Comparison of ENCODE assay signal across 22 cellular contexts in genomic region chr14:98695809-98696208, GRCh38.
DNase-seq lines count a peak whose midpoint lies in the region; ATAC-seq and TF ChIP-seq lines count a peak whose summit lies in the region.
"Had no signal": no experiment of that assay in that cellular context is flagged by ENCODE, and none has a peak within 500 bp of the region (broad histone marks: within the 10 kb centered on the region; RNA-seq: fewer than 3 reads in every experiment).

No MANE protein-coding gene starts in this region.

- no peak overlapping the region for H3K9ac ChIP-seq in OCI-LY3 (ENCODE audit: low read length)
- H3K9ac ChIP-seq: BLaER1 had no signal

- H3K4me1 ChIP-seq in HEK293 (ENCODE audit: control insufficient read depth, insufficient read depth, low read length) (no peaks in the 10 kb centered on the region), OCI-LY3 (ENCODE audit: low read length) (peaks cover 30% of the 10 kb centered on the region), lung (ENCODE audit: control insufficient read depth in 2 of 2, insufficient read depth in 2 of 2, low read length in 2 of 2) (no peaks in the 10 kb centered on the region)
- H3K4me1 ChIP-seq: BE2C, BLaER1 had no signal

- H4K20me1 ChIP-seq in OCI-LY3 (ENCODE audit: insufficient read depth, low read length) = no peaks in the 10 kb centered on the region
- H4K20me1 ChIP-seq: BLaER1 had no signal

- POLR2A ChIA-PET in HEK293 (lab: Yijun Ruan, JAX) = no interaction called here

- CTCF ChIA-PET in HEK293 (lab: Yijun Ruan, JAX) = no interaction called here

- no peak overlapping the region for H3K27ac ChIP-seq in HEK293 (ENCODE audit: extremely low read depth, low read depth, low read length)
- H3K27ac ChIP-seq in OCI-LY3 (ENCODE audit: low read length) = peak overlapping the region; percentile 61; the same call in 1 of the 2 replicates
- no peak overlapping the region for H3K27ac ChIP-seq in lung (ENCODE audit: low read depth in 1 of 2, low read length in 1 of 2)
- H3K27ac ChIP-seq: BLaER1 had no signal

- no peak overlapping the region for H2AFZ ChIP-seq in OCI-LY3 (ENCODE audit: low read depth, low read length)

- WGBS in lung, 2 donors = 82 to 100% methylated on average over 1 of the region's 1 CpG

- DNase-seq in lung (ENCODE audit: low spot score) = peak; percentile 9
- DNase-seq: 8988T; ACHN; BE2C; C1 segment of cervical spinal cord; CD4-positive, alpha-beta memory T cell; CD4-positive, CD25-positive, alpha-beta regulatory T cell; CD8-positive, alpha-beta memory T cell; COR-L47; DMS 273 treated with DMSO at 0.1 percent for 48 hours; DMS153; DMS53; DMS79; DND-41; EL; GDM1 had no signal

- no peaks in the 10 kb centered on the region for H3K36me3 ChIP-seq in HEK293 (ENCODE audit: control insufficient read depth in 2 of 2, insufficient read depth in 1 of 2, low read length in 2 of 2)
- H3K36me3 ChIP-seq in OCI-LY3 (replicated peaks; ENCODE audit: low read depth, low read length) = peaks cover 21% of the 10 kb centered on the region
- H3K36me3 ChIP-seq in lung (ENCODE audit: control insufficient read depth in 2 of 2, insufficient read depth in 2 of 2, low read length in 2 of 2) = no peaks in the 10 kb centered on the region
- H3K36me3 ChIP-seq: BE2C, BLaER1 had no signal

- ATAC-seq in lung (ENCODE audit: insufficient read depth, low FRiP score) = no peak
- ATAC-seq in HG03196 (IDR thresholded peaks at IDR 0.05; ENCODE audit: unreplicated experiment) = no peak
- ATAC-seq in HG02938 (IDR thresholded peaks at IDR 0.05; ENCODE audit: unreplicated experiment) = no peak
- ATAC-seq: GM12878 had no signal

- no peak overlapping the region for H3K4me2 ChIP-seq in OCI-LY3 (ENCODE audit: low read length)
- H3K4me2 ChIP-seq: BLaER1 had no signal

- no peaks in the 10 kb centered on the region for H3K79me2 ChIP-seq in OCI-LY3 (ENCODE audit: low read length)

- H3K9me3 ChIP-seq in HEK293 (ENCODE audit: control insufficient read depth, insufficient read depth, low read depth, low read length) (no peaks in the 10 kb centered on the region), OCI-LY3 (ENCODE audit: insufficient read depth, low read length) (no peaks in the 10 kb centered on the region), lung (ENCODE audit: control insufficient read depth in 2 of 2, insufficient read depth in 1 of 2, low read length in 1 of 2) (peaks cover 0 to 9% of the 10 kb centered on the region in 2 donors)
- H3K9me3 ChIP-seq: BLaER1 had no signal

- TF ChIP-seq CTCF in HEK293 (tag by site-specific recombination; IDR thresholded peaks at IDR 0.05) (no peak), OCI-LY3 (IDR thresholded peaks at IDR 0.05; ENCODE audit: low read depth, low read length) (no peak), lung (IDR thresholded peaks at IDR 0.05; ENCODE audit: control extremely low read depth, extremely low read depth) (no peak)

- H3K27me3 ChIP-seq in OCI-LY3 (ENCODE audit: low read depth, low read length) (no peaks in the 10 kb centered on the region), lung (ENCODE audit: control insufficient read depth, insufficient read depth) (no peaks in the 10 kb centered on the region)
- H3K27me3 ChIP-seq: BE2C, BLaER1 had no signal

- H3K4me3 ChIP-seq in HEK293 (ENCODE audit: low read depth, low read length) (no peak overlapping the region), OCI-LY3 (ENCODE audit: low read length) (no peak overlapping the region), lung (no peak overlapping the region)
- H3K4me3 ChIP-seq: BLaER1, GM12878 had no signal

TF ChIP-seq in HEK293, 187 proteins besides CTCF, POLR2A, EP300 and RAD21:
- TF ChIP-seq ZNF513 (tag by site-specific recombination; IDR thresholded peaks at IDR 0.05) = peak; percentile 93
- no peak for TF ChIP-seq ZSCAN16 (tag by site-specific recombination; IDR thresholded peaks at IDR 0.05)
